In the genomic region with DNA sequence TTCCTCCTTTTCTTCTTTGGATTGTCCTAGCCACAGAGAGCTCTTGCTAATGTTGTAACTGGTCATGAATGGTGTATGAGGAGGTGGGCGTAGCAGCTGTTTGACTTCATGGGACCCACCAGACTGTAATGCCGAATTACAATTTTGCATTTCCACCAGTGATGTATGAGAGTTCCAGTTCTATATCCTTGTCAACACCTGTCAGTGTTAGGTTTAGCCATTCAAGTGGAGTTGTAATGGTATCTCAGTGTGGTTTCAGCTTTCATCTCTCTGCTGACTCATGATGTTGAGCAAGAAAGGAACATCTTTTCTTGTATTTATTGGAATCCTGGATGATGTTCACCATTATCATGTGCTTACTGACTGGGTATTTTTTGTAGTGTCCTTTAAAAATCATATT, we compare ENCODE assay signal across 8 cellular contexts. TPM values are rescaled to one million over a fixed set of nuclear protein-coding genes. Genes with fewer than 3 reads are reported as not detected.
A peak's percentile ranks its signal among the peaks of the same experiment; 100 is the strongest.
DNase-seq lines count a peak whose midpoint lies in the region; ATAC-seq and TF ChIP-seq lines count a peak whose summit lies in the region.

No MANE protein-coding gene starts in this region.

- no peaks in the 10 kb centered on the region for H3K9me3 Mint-ChIP-seq in activated T-helper 1 cell treated with anti-CD3 and anti-CD28 coated beads, Interleukin-12 subunit alpha, Interleukin-12 subunit beta, Interleukin-2, Interleukin-4 antibody, amounts not matched to agents 30 ng/mL and 10 ng/mL and 1 ng/mL, durations not matched to agents 14 hours and 24 hours and 36 hours

- intact Hi-C loops in activated T-helper 1 cell treated with anti-CD3 and anti-CD28 coated beads, Interleukin-12 subunit alpha, Interleukin-12 subunit beta, Interleukin-2, Interleukin-4 antibody, amounts not matched to agents 30 ng/mL and 10 ng/mL and 1 ng/mL, durations not matched to agents 14 hours and 24 hours and 36 hours (cut with micrococcal nuclease) = loop anchor here (1.0 to 10.0 kb wide), 5 partner anchors 8 to 1157 kb away; a partner anchor contains a TSS
- intact Hi-C loops in mucosa of descending colon (cut with DNase I, micrococcal nuclease) = no loop called here

- H3K79me2 ChIP-seq in DND-41 (ENCODE audit: insufficient read depth, low read length) (peaks cover 97% of the 10 kb centered on the region), Karpas-422 (ENCODE audit: low read length) (no peaks in the 10 kb centered on the region)

- ATAC-seq in DND-41 (ENCODE audit: insufficient read depth, low read depth) (peak; percentile 20; the same call in 1 of the 3 replicates), GM21381 (IDR thresholded peaks at IDR 0.05; ENCODE audit: unreplicated experiment) (peak; percentile 41), HG03575 (IDR thresholded peaks at IDR 0.05; ENCODE audit: extremely low read depth, insufficient number of reproducible peaks, low FRiP score, unreplicated experiment) (peak; percentile 48), mucosa of descending colon (peak; percentile 14)

- H3K27me3 Mint-ChIP-seq in activated T-helper 1 cell treated with anti-CD3 and anti-CD28 coated beads, Interleukin-12 subunit alpha, Interleukin-12 subunit beta, Interleukin-2, Interleukin-4 antibody, amounts not matched to agents 30 ng/mL and 10 ng/mL and 1 ng/mL, durations not matched to agents 14 hours and 24 hours and 36 hours (ENCODE audit: insufficient read depth) = peaks cover 2% of the 10 kb centered on the region

- TF ChIP-seq CTCF in DND-41 (IDR thresholded peaks at IDR 0.05; ENCODE audit: borderline replicate concordance, extremely low read depth, low read length, poor library complexity, severe bottlenecking) = no peak
- TF ChIP-seq CTCF in mucosa of descending colon (IDR thresholded peaks at IDR 0.05) = no peak
- no peak for TF ChIP-seq CTCF in BE2C (IDR thresholded peaks at IDR 0.05; ENCODE audit: low read depth, low read length)

- peak overlapping the region; percentile 73 for H3K4me2 ChIP-seq in DND-41 (ENCODE audit: insufficient read depth, low read length)
- no peak overlapping the region for H3K4me2 ChIP-seq in Karpas-422 (ENCODE audit: low read depth, low read length, poor library complexity, severe bottlenecking)

- peaks cover 90% of the 10 kb centered on the region for H3K4me1 ChIP-seq in DND-41 (ENCODE audit: insufficient read depth, low read length)
- peaks cover 44% of the 10 kb centered on the region for H3K4me1 ChIP-seq in mucosa of descending colon (ENCODE audit: low read depth)
- no peaks in the 10 kb centered on the region; the same call in 1 of the 2 replicates for H3K4me1 ChIP-seq in BE2C
- H3K4me1 ChIP-seq in Karpas-422 (ENCODE audit: low read length) = peaks cover 19% of the 10 kb centered on the region

- H3K36me3 ChIP-seq in DND-41 (ENCODE audit: insufficient read depth, low read length) (peaks cover 11% of the 10 kb centered on the region; the same call in 1 of the 2 replicates), mucosa of descending colon (ENCODE audit: low read depth) (no peaks in the 10 kb centered on the region), BE2C (no peaks in the 10 kb centered on the region), Karpas-422 (ENCODE audit: insufficient read depth, low read length) (no peaks in the 10 kb centered on the region)

- DNase-seq in DND-41 (no peak), mucosa of descending colon (no peak), BE2C (no peak), Karpas-422 (no peak), T1000 (lab: John Stamatoyannopoulos, UW) (no peak)
- no peak for DNase-seq in activated T-helper 1 cell treated with anti-CD3 and anti-CD28 coated beads, Interleukin-12 subunit alpha, Interleukin-12 subunit beta, Interleukin-2, Interleukin-4 antibody, amounts not matched to agents 30 ng/mL and 10 ng/mL and 1 ng/mL, durations not matched to agents 14 hours and 24 hours and 36 hours (ENCODE audit: low spot score)

- no peak overlapping the region for H3K9ac ChIP-seq in DND-41 (ENCODE audit: low read depth, low read length)
- no peak overlapping the region for H3K9ac ChIP-seq in Karpas-422 (ENCODE audit: low read length)

- H3K27me3 ChIP-seq in DND-41 (ENCODE audit: insufficient read depth, low read length, poor library complexity) = no peaks in the 10 kb centered on the region
- H3K27me3 ChIP-seq in BE2C = no peaks in the 10 kb centered on the region
- H3K27me3 ChIP-seq in Karpas-422 (ENCODE audit: low read length) = no peaks in the 10 kb centered on the region

- H3K4me3 Mint-ChIP-seq in activated T-helper 1 cell treated with anti-CD3 and anti-CD28 coated beads, Interleukin-12 subunit alpha, Interleukin-12 subunit beta, Interleukin-2, Interleukin-4 antibody, amounts not matched to agents 30 ng/mL and 10 ng/mL and 1 ng/mL, durations not matched to agents 14 hours and 24 hours and 36 hours = peak overlapping the region; percentile 77

- no peaks in the 10 kb centered on the region for H3K9me3 ChIP-seq in DND-41 (ENCODE audit: insufficient read depth, low read length, severe bottlenecking)
- H3K9me3 ChIP-seq in mucosa of descending colon = no peaks in the 10 kb centered on the region
- H3K9me3 ChIP-seq in BE2C = no peaks in the 10 kb centered on the region
- H3K9me3 ChIP-seq in Karpas-422 (ENCODE audit: low read length) = no peaks in the 10 kb centered on the region

- peaks cover 33% of the 10 kb centered on the region for H3K36me3 Mint-ChIP-seq in activated T-helper 1 cell treated with anti-CD3 and anti-CD28 coated beads, Interleukin-12 subunit alpha, Interleukin-12 subunit beta, Interleukin-2, Interleukin-4 antibody, amounts not matched to agents 30 ng/mL and 10 ng/mL and 1 ng/mL, durations not matched to agents 14 hours and 24 hours and 36 hours (ENCODE audit: low read depth)

- peak overlapping the region; percentile 57 for H3K27ac ChIP-seq in DND-41 (ENCODE audit: low read length)
- no peak overlapping the region for H3K27ac ChIP-seq in Karpas-422 (ENCODE audit: low read length)

- H3K9me2 ChIP-seq in Karpas-422 (replicated peaks; ENCODE audit: insufficient read depth, low read length) = no peaks in the 10 kb centered on the region

- H4K20me1 ChIP-seq in DND-41 (ENCODE audit: insufficient read depth, low read length) (peaks cover 69% of the 10 kb centered on the region), Karpas-422 (ENCODE audit: insufficient read depth, low read depth, low read length) (peaks cover 68% of the 10 kb centered on the region)

- peaks cover 86% of the 10 kb centered on the region for H3K4me1 Mint-ChIP-seq in activated T-helper 1 cell treated with anti-CD3 and anti-CD28 coated beads, Interleukin-12 subunit alpha, Interleukin-12 subunit beta, Interleukin-2, Interleukin-4 antibody, amounts not matched to agents 30 ng/mL and 10 ng/mL and 1 ng/mL, durations not matched to agents 14 hours and 24 hours and 36 hours (ENCODE audit: low read depth)

- H2AFZ ChIP-seq in DND-41 (ENCODE audit: low read depth, low read length) = no peak overlapping the region
- H2AFZ ChIP-seq in Karpas-422 (ENCODE audit: low read length) = no peak overlapping the region

- H3K4me3 ChIP-seq in DND-41 (ENCODE audit: low read depth in 1 of 2, low read length in 2 of 2) = no peak overlapping the region; a peak in 1 of 4 replicates
- no peak overlapping the region for H3K4me3 ChIP-seq in mucosa of descending colon
- H3K4me3 ChIP-seq in BE2C (ENCODE audit: low read depth, low read length) = no peak overlapping the region
- no peak overlapping the region for H3K4me3 ChIP-seq in Karpas-422 (ENCODE audit: low read length)

- H3K27ac Mint-ChIP-seq in activated T-helper 1 cell treated with anti-CD3 and anti-CD28 coated beads, Interleukin-12 subunit alpha, Interleukin-12 subunit beta, Interleukin-2, Interleukin-4 antibody, amounts not matched to agents 30 ng/mL and 10 ng/mL and 1 ng/mL, durations not matched to agents 14 hours and 24 hours and 36 hours = peak overlapping the region; percentile 96

RNA-seq across cellular contexts. Expression of a gene that starts 5.1 kb away (rescaled TPM):
- total RNA-seq in activated T-helper 1 cell treated with anti-CD3 and anti-CD28 coated beads, Interleukin-12 subunit alpha, Interleukin-12 subunit beta, Interleukin-2, Interleukin-4 antibody, amounts not matched to agents 30 ng/mL and 10 ng/mL and 1 ng/mL, durations not matched to agents 14 hours and 24 hours and 36 hours = 118 and 126 TPM in 2 replicates
- total RNA-seq in mucosa of descending colon = 100 to 1,000 TPM in 2 of 3 donors, 10 to 100 TPM in 1; 97.7 to 112 (median 101) TPM
- polyA plus RNA-seq in BE2C (2012; ENCODE audit: insufficient read depth, insufficient read length, low read depth) = 25.4 TPM
- 9.6 and 10.5 TPM in 2 replicates for total RNA-seq in Karpas-422 (2014; rRNA removed; shearing (Covaris generic); ENCODE audit: low replicate concordance)
